26 cellular contexts compared by ENCODE assay signal in the genomic region with DNA sequence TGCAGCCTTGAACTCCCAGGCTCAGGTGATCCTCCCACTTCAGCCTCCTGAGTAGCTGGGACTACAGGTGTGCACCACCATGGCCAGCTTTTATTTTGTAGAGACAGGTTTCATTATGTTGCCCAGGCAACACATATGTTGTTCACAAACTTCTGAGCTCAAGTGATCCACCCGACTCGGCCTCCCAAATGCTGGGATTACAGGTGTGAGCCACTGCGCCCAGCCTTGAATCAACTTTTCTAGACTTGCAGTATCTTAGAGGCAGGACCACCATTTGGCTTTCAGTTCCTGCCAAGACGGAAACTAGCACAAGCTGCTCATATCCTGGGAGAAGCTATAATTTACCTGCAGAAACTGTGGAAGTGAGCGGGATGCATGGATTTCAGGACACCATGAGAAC. TPM values are rescaled to one million over a fixed set of nuclear protein-coding genes. Genes with fewer than 3 reads are reported as not detected.
A peak's percentile ranks its signal among the peaks of the same experiment; 100 is the strongest.
DNase-seq lines count a peak whose midpoint lies in the region; ATAC-seq and TF ChIP-seq lines count a peak whose summit lies in the region.
"Had no signal": no experiment of that assay in that cellular context is flagged by ENCODE, and none has a peak within 500 bp of the region (broad histone marks: within the 10 kb centered on the region; RNA-seq: fewer than 3 reads in every experiment).

No MANE protein-coding gene starts in this region.

- no peaks in the 10 kb centered on the region for H3K9me3 Mint-ChIP-seq in activated naive CD4-positive, alpha-beta T cell treated with anti-CD3 and anti-CD28 coated beads, Interleukin-2, amount 10 ng/mL, durations not matched to agents 7 days and 5 days
- H3K9me3 Mint-ChIP-seq in activated naive CD4-positive, alpha-beta T cell treated with anti-CD3 and anti-CD28 coated beads for 36 hours = no peaks in the 10 kb centered on the region
- H3K9me3 Mint-ChIP-seq in chondrocyte (ENCODE audit: low read depth) = no peaks in the 10 kb centered on the region
- no peaks in the 10 kb centered on the region for H3K9me3 Mint-ChIP-seq in type B pancreatic cell
- H3K9me3 Mint-ChIP-seq: CD4-positive, alpha-beta memory T cell; GM23338 had no signal

- H3K27me3 ChIP-seq in neuronal stem cell (ENCODE audit: control insufficient read depth in 3 of 3, insufficient read depth in 3 of 3, low read depth in 1 of 3, low read length in 3 of 3) = no peaks in the 10 kb centered on the region
- H3K27me3 ChIP-seq: Peyer's patch had no signal

- H3K4me2 ChIP-seq in neuronal stem cell (ENCODE audit: insufficient read depth, low read length, poor library complexity, severe bottlenecking) = no peak overlapping the region
- H3K4me2 ChIP-seq: GM23338 had no signal

- H2BK120ac ChIP-seq in neuronal stem cell (ENCODE audit: low read depth, low read length) = no peak overlapping the region

- H3K4me3 ChIP-seq in neuronal stem cell (ENCODE audit: low read length in 2 of 2) = no peak overlapping the region
- H3K4me3 ChIP-seq: GM23338, HAP-1, Peyer's patch had no signal

- no peak overlapping the region for H4K91ac ChIP-seq in neuronal stem cell (ENCODE audit: low read depth, low read length, poor library complexity)

- no peak overlapping the region for H2AFZ ChIP-seq in neuronal stem cell (ENCODE audit: low read length)
- H2AFZ ChIP-seq: GM23338 had no signal

- no peak overlapping the region for H3K4me3 Mint-ChIP-seq in activated naive CD4-positive, alpha-beta T cell treated with anti-CD3 and anti-CD28 coated beads, Interleukin-2, amount 10 ng/mL, durations not matched to agents 7 days and 5 days
- no peak overlapping the region for H3K4me3 Mint-ChIP-seq in activated naive CD4-positive, alpha-beta T cell treated with anti-CD3 and anti-CD28 coated beads for 36 hours
- H3K4me3 Mint-ChIP-seq in chondrocyte (ENCODE audit: unreplicated experiment) (no peak overlapping the region), type B pancreatic cell (no peak overlapping the region)
- H3K4me3 Mint-ChIP-seq: CD4-positive, alpha-beta memory T cell; GM23338 had no signal

- DNase-seq in activated naive CD4-positive, alpha-beta T cell treated with anti-CD3 and anti-CD28 coated beads, Interleukin-2, amount 10 ng/mL, durations not matched to agents 7 days and 5 days = peak; percentile 15
- DNase-seq in activated naive CD4-positive, alpha-beta T cell treated with anti-CD3 and anti-CD28 coated beads for 36 hours = no peak
- DNase-seq in chondrocyte (ENCODE audit: low spot score) (peak; percentile 28), neuronal stem cell (ENCODE audit: low spot score) (no peak), type B pancreatic cell (ENCODE audit: extremely low spot score, unreplicated experiment) (peak; percentile 39), omental fat pad (ENCODE audit: low spot score) (no peak)
- no peak for DNase-seq in activated CD4-positive, alpha-beta T cell treated with anti-CD3 and anti-CD28 coated beads for 1 hour
- DNase-seq: C1 segment of cervical spinal cord, COR-L47, NCI-H1092, NCI-H1417 treated with DMSO at 0.1 percent for 48 hours, NCI-H187, NCI-H2081 treated with DMSO at 0.1 percent for 48 hours, NCI-H2171, NCI-H226, NCI-H510A, NCI-H69, OCI-M1, SHP77 treated with DMSO at 0.1 percent for 48 hours had no signal

- no peak overlapping the region for H3K27ac Mint-ChIP-seq in activated naive CD4-positive, alpha-beta T cell treated with anti-CD3 and anti-CD28 coated beads, Interleukin-2, amount 10 ng/mL, durations not matched to agents 7 days and 5 days
- no peak overlapping the region for H3K27ac Mint-ChIP-seq in activated naive CD4-positive, alpha-beta T cell treated with anti-CD3 and anti-CD28 coated beads for 36 hours
- H3K27ac Mint-ChIP-seq in chondrocyte (ENCODE audit: unreplicated experiment) = no peak overlapping the region
- H3K27ac Mint-ChIP-seq in type B pancreatic cell = no peak overlapping the region
- H3K27ac Mint-ChIP-seq: GM23338 had no signal

- WGBS in neuronal stem cell (ENCODE audit: extremely low coverage in 2 of 2, insufficient read length in 2 of 2, insufficient replicate concordance in 1 of 2), 2 donors = no CpG with 5 or more reads among the region's 5 CpGs

- H2BK5ac ChIP-seq in neuronal stem cell (ENCODE audit: low read length) = no peak overlapping the region

- ATAC-seq in omental fat pad (ENCODE audit: low FRiP score) (no peak), HG03571 (IDR thresholded peaks at IDR 0.05; ENCODE audit: unreplicated experiment) (no peak)

- no peaks in the 10 kb centered on the region for H3K36me3 ChIP-seq in neuronal stem cell (replicated peaks in 1 of 2; ENCODE audit: control insufficient read depth in 2 of 2, insufficient read depth in 2 of 2, low read length in 2 of 2)
- H3K36me3 ChIP-seq: HAP-1, Peyer's patch had no signal

- H3K23ac ChIP-seq in neuronal stem cell (ENCODE audit: low read depth, low read length, poor library complexity) = peak overlapping the region; percentile 45

- TF ChIP-seq CTCF in chondrocyte (IDR thresholded peaks at IDR 0.05) (no peak), type B pancreatic cell (conservative IDR thresholded peaks at IDR 0.05) (no peak), omental fat pad (IDR thresholded peaks at IDR 0.05) (no peak)

- H2BK12ac ChIP-seq in neuronal stem cell (ENCODE audit: low read length) = no peak overlapping the region

- no peak overlapping the region for H2AK5ac ChIP-seq in neuronal stem cell (ENCODE audit: low read depth, low read length)

- no peak overlapping the region for H2BK15ac ChIP-seq in neuronal stem cell (ENCODE audit: low read length)

- H3K4ac ChIP-seq in neuronal stem cell (ENCODE audit: low read length) = no peak overlapping the region

- no peaks in the 10 kb centered on the region for H3K9me3 ChIP-seq in neuronal stem cell (replicated peaks in 1 of 2; ENCODE audit: control insufficient read depth in 2 of 2, insufficient read depth in 1 of 2, low read depth in 1 of 2, low read length in 2 of 2)
- H3K9me3 ChIP-seq: HAP-1, Peyer's patch had no signal

- H3K36me3 Mint-ChIP-seq in activated naive CD4-positive, alpha-beta T cell treated with anti-CD3 and anti-CD28 coated beads, Interleukin-2, amount 10 ng/mL, durations not matched to agents 7 days and 5 days = no peaks in the 10 kb centered on the region
- H3K36me3 Mint-ChIP-seq in activated naive CD4-positive, alpha-beta T cell treated with anti-CD3 and anti-CD28 coated beads for 36 hours (ENCODE audit: low read depth) = no peaks in the 10 kb centered on the region
- H3K36me3 Mint-ChIP-seq in chondrocyte (ENCODE audit: low read depth) = peaks cover 3% of the 10 kb centered on the region
- H3K36me3 Mint-ChIP-seq in type B pancreatic cell = no peaks in the 10 kb centered on the region
- H3K36me3 Mint-ChIP-seq: CD4-positive, alpha-beta memory T cell had no signal

- no peak overlapping the region for H3K14ac ChIP-seq in neuronal stem cell (ENCODE audit: low read length)

- H3K27me3 Mint-ChIP-seq in activated naive CD4-positive, alpha-beta T cell treated with anti-CD3 and anti-CD28 coated beads, Interleukin-2, amount 10 ng/mL, durations not matched to agents 7 days and 5 days = peaks cover 13% of the 10 kb centered on the region
- H3K27me3 Mint-ChIP-seq in activated naive CD4-positive, alpha-beta T cell treated with anti-CD3 and anti-CD28 coated beads for 36 hours (ENCODE audit: low read depth) = no peaks in the 10 kb centered on the region
- H3K27me3 Mint-ChIP-seq in chondrocyte (ENCODE audit: low read depth) = no peaks in the 10 kb centered on the region
- peaks cover 4% of the 10 kb centered on the region for H3K27me3 Mint-ChIP-seq in type B pancreatic cell
- H3K27me3 Mint-ChIP-seq: CD4-positive, alpha-beta memory T cell had no signal

- intact Hi-C loops in activated naive CD4-positive, alpha-beta T cell treated with anti-CD3 and anti-CD28 coated beads for 36 hours (cut with micrococcal nuclease) = no loop called here

- peaks cover 0 to 14% of the 10 kb centered on the region in 2 donors for H3K4me1 ChIP-seq in neuronal stem cell (ENCODE audit: control insufficient read depth in 2 of 2, insufficient read depth in 1 of 2, low read depth in 1 of 2, low read length in 2 of 2)
- H3K4me1 ChIP-seq: HAP-1, Peyer's patch had no signal

- CTCF ChIA-PET in activated naive CD4-positive, alpha-beta T cell treated with anti-CD3 and anti-CD28 coated beads, Interleukin-2, amount 10 ng/mL, durations not matched to agents 7 days and 5 days (lab: Charles Lee) = no interaction called here
- CTCF ChIA-PET in activated naive CD4-positive, alpha-beta T cell treated with anti-CD3 and anti-CD28 coated beads for 36 hours (lab: Charles Lee) = interaction anchor here (0.7 kb wide), 1 partner anchor 19 kb away, joined by 3 read pairs; no protein-coding TSS in a partner anchor

- H3K9ac ChIP-seq in neuronal stem cell (ENCODE audit: low read depth, low read length, poor library complexity) = no peak overlapping the region

- H4K8ac ChIP-seq in neuronal stem cell (ENCODE audit: low read depth, low read length) = no peak overlapping the region

- no peaks in the 10 kb centered on the region for H3K79me1 ChIP-seq in neuronal stem cell (ENCODE audit: low read depth, low read length)

- H3K4me1 Mint-ChIP-seq in activated naive CD4-positive, alpha-beta T cell treated with anti-CD3 and anti-CD28 coated beads, Interleukin-2, amount 10 ng/mL, durations not matched to agents 7 days and 5 days = no peaks in the 10 kb centered on the region
- no peaks in the 10 kb centered on the region for H3K4me1 Mint-ChIP-seq in activated naive CD4-positive, alpha-beta T cell treated with anti-CD3 and anti-CD28 coated beads for 36 hours (ENCODE audit: low read depth)
- no peaks in the 10 kb centered on the region for H3K4me1 Mint-ChIP-seq in chondrocyte (ENCODE audit: low read depth)
- H3K4me1 Mint-ChIP-seq in type B pancreatic cell (ENCODE audit: unreplicated experiment) = peaks cover 3% of the 10 kb centered on the region
- H3K4me1 Mint-ChIP-seq: CD4-positive, alpha-beta memory T cell; GM23338 had no signal

- H3K18ac ChIP-seq in neuronal stem cell (ENCODE audit: low read length) = no peak overlapping the region

- no peak overlapping the region for H3K27ac ChIP-seq in neuronal stem cell (replicated peaks; ENCODE audit: low read length)
- H3K27ac ChIP-seq: HL-60, Peyer's patch had no signal

RNA-seq across cellular contexts. Expression of a gene that starts 19.9 kb away (rescaled TPM):
- total RNA-seq in activated naive CD4-positive, alpha-beta T cell treated with anti-CD3 and anti-CD28 coated beads for 36 hours = under 1 TPM; 0.21 to 0.32 TPM
- total RNA-seq in chondrocyte = 0.53 to 1.6 TPM (median 1.6 TPM) in 3 replicates
- polyA plus RNA-seq in neuronal stem cell (2013, experiment 1 of 2) = 5.1 TPM
- 5.2 TPM for polyA plus RNA-seq in neuronal stem cell (2013, experiment 2 of 2)
- total RNA-seq in type B pancreatic cell (ENCODE audit: low replicate concordance) = 9.6 and 14.9 TPM in 2 replicates
- total RNA-seq in omental fat pad = 10 to 100 TPM in 3 of 4 donors, 1 to 10 TPM in 1; 7.3 to 39.0 (median 14.1) TPM
- total RNA-seq: CD4-positive, alpha-beta memory T cell had no signal
- polyA plus RNA-seq: AG04450; CD4-positive, alpha-beta memory T cell had no signal

Comparison
In these comparisons a context has a peak if more than half of its experiments do, and no peak if none do; other contexts are left out.
1. DNase-seq: peak in activated naive CD4-positive, alpha-beta T cell treated with anti-CD3 and anti-CD28 coated beads, Interleukin-2, amount 10 ng/mL, durations not matched to agents 7 days and 5 days (single experiment), chondrocyte (single experiment) and type B pancreatic cell (single experiment); none in activated naive CD4-positive, alpha-beta T cell treated with anti-CD3 and anti-CD28 coated beads for 36 hours (single experiment), neuronal stem cell (single experiment), activated CD4-positive, alpha-beta T cell treated with anti-CD3 and anti-CD28 coated beads for 1 hour (single experiment) and omental fat pad (single experiment).